8 cellular contexts compared by ENCODE assay signal in genomic region chr19:45506246-45506990, GRCh38. TPM values are rescaled to one million over a fixed set of nuclear protein-coding genes. Genes with fewer than 3 reads are reported as not detected.
DNase-seq lines count a peak whose midpoint lies in the region; ATAC-seq, FAIRE-seq and TF ChIP-seq lines count a peak whose summit lies in the region.

No MANE protein-coding gene starts in this region.

- H3K9ac ChIP-seq in HUES6 (ENCODE audit: low read length) = peak overlapping the region; percentile 96
- peak overlapping the region; percentile 83 for H3K9ac ChIP-seq in NT2/D1 (ENCODE audit: insufficient read length, low read depth)

- DNase-seq in D721Med (ENCODE audit: insufficient read length, low spot score) = peak; percentile 84
- peak; percentile 84 for DNase-seq in NT2/D1 (ENCODE audit: low read depth, low spot score)
- peak; percentile 99 for DNase-seq in activated CD8-positive, alpha-beta memory T cell treated with anti-CD3 and anti-CD28 coated beads, Interleukin-2, amount 50 U/mL, for 4 hours
- DNase-seq in epidermal melanocyte (ENCODE audit: insufficient read length, low spot score) = peak; percentile 87
- DNase-seq in stimulated activated CD8-positive, alpha-beta memory T cell treated with anti-CD3 and anti-CD28 coated beads, Interleukin-2, amount 100 ng/mL, for 48 hours (ENCODE audit: low read depth in 2 of 2) = peak; percentile 99

- ATAC-seq in GM21447 (IDR thresholded peaks at IDR 0.05; ENCODE audit: unreplicated experiment) = peak; percentile 47

- peaks cover 21% of the 10 kb centered on the region for H3K4me1 ChIP-seq in HUES6 (ENCODE audit: control insufficient read depth, insufficient read depth, low read length)
- H3K4me1 ChIP-seq in NT2/D1 (ENCODE audit: insufficient read depth, insufficient read length) = peaks cover 5% of the 10 kb centered on the region
- peaks cover 66% of the 10 kb centered on the region for H3K4me1 ChIP-seq in mononuclear cell (ENCODE audit: insufficient read depth, low read length)

- TF ChIP-seq CTCF in D721Med (IDR thresholded peaks at IDR 0.05; ENCODE audit: insufficient read depth, missing control alignments) = peak; percentile 51

- H3K27ac ChIP-seq in HUES6 (ENCODE audit: low read depth, low read length) = peak overlapping the region; percentile 73; the same call in 1 of the 2 replicates

- H3K36me3 ChIP-seq in HUES6 (ENCODE audit: control insufficient read depth, insufficient read depth, low read length) = no peaks in the 10 kb centered on the region
- H3K36me3 ChIP-seq in NT2/D1 (ENCODE audit: insufficient read depth, insufficient read length, low read length) = peaks cover 12% of the 10 kb centered on the region

- peak overlapping the region; percentile 100 for H3K4me3 ChIP-seq in HUES6 (ENCODE audit: low read depth, low read length)
- H3K4me3 ChIP-seq in NT2/D1 (ENCODE audit: insufficient read length, low read depth) = peak overlapping the region; percentile 86
- peak overlapping the region; percentile 97 for H3K4me3 ChIP-seq in mononuclear cell (ENCODE audit: low read length)

- H3K27me3 ChIP-seq in HUES6 (ENCODE audit: control insufficient read depth, insufficient read depth, low read length) (no peaks in the 10 kb centered on the region), NT2/D1 (ENCODE audit: insufficient read depth, insufficient read length) (no peaks in the 10 kb centered on the region), mononuclear cell (ENCODE audit: insufficient read depth, low read length) (no peaks in the 10 kb centered on the region)

- FAIRE-seq in D721Med (lab: Jason Lieb, UNC) = no peak

- no peaks in the 10 kb centered on the region for H3K9me3 ChIP-seq in HUES6 (ENCODE audit: control insufficient read depth, insufficient read depth, low read depth, low read length)
- no peaks in the 10 kb centered on the region for H3K9me3 ChIP-seq in NT2/D1 (ENCODE audit: insufficient read depth, low read length)
- H3K9me3 ChIP-seq in mononuclear cell (ENCODE audit: low read depth, low read length) = no peaks in the 10 kb centered on the region

RNA-seq across cellular contexts. Expression of gene VASP, which starts 0.9 kb away (rescaled TPM):
- total RNA-seq in mononuclear cell = 95.8 TPM

RNA-seq across cellular contexts. Expression of gene PPM1N, which starts 8.2 kb away (rescaled TPM):
- total RNA-seq in mononuclear cell = 4.3 TPM

RNA-seq across cellular contexts. Expression of gene RTN2, which starts 9.6 kb away (rescaled TPM):
- total RNA-seq in mononuclear cell = 1.5 TPM

RNA-seq across cellular contexts. Expression of gene FOSB, which starts 38.6 kb away (rescaled TPM):
- total RNA-seq in mononuclear cell = 337 TPM

Comparison
In these comparisons a context has a peak if more than half of its experiments do, and no peak if none do; other contexts are left out.
1. Peak in every context shown above with its lines: DNase-seq, ATAC-seq, H3K4me3 ChIP-seq and H3K27ac ChIP-seq.